ENCODE assay signal across 8 cellular contexts in the genomic region with DNA sequence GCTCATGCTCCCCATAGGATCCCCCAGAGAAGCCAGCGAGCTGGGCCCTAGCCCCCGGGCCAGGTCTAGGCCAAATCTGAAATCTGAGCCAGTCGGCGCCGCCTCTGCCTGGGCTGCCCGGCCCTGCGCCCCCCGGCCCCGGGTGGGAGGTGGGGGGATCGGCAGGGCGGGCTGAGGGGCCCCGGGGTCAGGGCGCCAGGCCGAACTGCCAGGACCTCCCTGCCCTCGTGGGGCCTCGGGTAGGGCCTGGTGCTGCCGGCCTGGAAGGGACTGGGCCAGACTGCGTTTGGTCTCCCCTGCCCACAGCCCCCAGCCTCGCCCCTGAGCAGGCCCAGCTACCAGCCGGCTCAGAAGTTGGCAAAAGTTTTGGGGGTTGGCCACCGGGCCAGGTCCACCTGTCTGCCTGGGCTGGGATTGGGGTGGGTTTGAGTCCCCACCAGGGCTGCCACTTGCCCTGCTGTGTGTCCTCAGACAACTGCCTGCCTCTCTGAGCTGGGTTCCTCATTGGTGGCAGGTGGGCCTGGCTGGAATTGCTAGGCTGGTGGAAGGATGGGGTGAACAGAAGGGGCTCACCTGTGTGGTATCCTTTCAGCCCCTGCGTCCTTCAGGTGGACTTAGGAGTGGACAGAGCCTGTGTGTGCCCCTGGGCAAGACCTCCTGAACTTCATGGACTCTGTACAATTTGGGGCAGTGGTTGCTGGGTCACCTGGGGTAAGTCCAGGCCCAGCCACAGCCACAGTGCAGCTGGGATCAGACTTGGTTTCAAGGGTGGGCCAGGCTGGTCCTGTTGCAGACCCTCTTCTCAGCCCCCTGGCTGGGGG. TPM values are rescaled to one million over a fixed set of nuclear protein-coding genes. Genes with fewer than 3 reads are reported as not detected.
DNase-seq lines count a peak whose midpoint lies in the region; ATAC-seq and TF ChIP-seq lines count a peak whose summit lies in the region.

No MANE protein-coding gene starts in this region.

- 30% methylated on average over 2 of the region's 22 CpGs for WGBS in mammary epithelial cell (ENCODE audit: low coverage, missing lambda C conversion rate)

- no peaks in the 10 kb centered on the region for H3K27me3 ChIP-seq in mammary epithelial cell (ENCODE audit: insufficient read depth, low read length)
- H3K27me3 ChIP-seq in upper lobe of right lung = no peaks in the 10 kb centered on the region

- H3K27me3 Mint-ChIP-seq in activated naive CD4-positive, alpha-beta T cell treated with anti-CD3 and anti-CD28 coated beads, Interleukin-2, amount 50 U/mL, for 24 hours = no peaks in the 10 kb centered on the region
- no peaks in the 10 kb centered on the region for H3K27me3 Mint-ChIP-seq in memory B cell

- peak overlapping the region; percentile 55 for H3K4me3 Mint-ChIP-seq in activated naive CD4-positive, alpha-beta T cell treated with anti-CD3 and anti-CD28 coated beads, Interleukin-2, amount 50 U/mL, for 24 hours
- H3K4me3 Mint-ChIP-seq in memory B cell = peak overlapping the region; percentile 56

- in situ Hi-C loops in mammary epithelial cell (cut with MboI; ENCODE audit: low sequenced_read_pairs in 2 of 2) = no loop called here

- no peak overlapping the region for H3K27ac ChIP-seq in mammary epithelial cell (ENCODE audit: insufficient read depth, low read depth, low read length)
- H3K27ac ChIP-seq in upper lobe of right lung = peak overlapping the region; percentile 81

- H3K9me3 ChIP-seq in mammary epithelial cell (replicated peaks; ENCODE audit: insufficient read depth, low read length) (no peaks in the 10 kb centered on the region), upper lobe of right lung (no peaks in the 10 kb centered on the region)

- dilution Hi-C loops in mammary epithelial cell (cut with HindIII; ENCODE audit: low sequenced_read_pairs) = no loop called here

- H3K9ac ChIP-seq in mammary epithelial cell (ENCODE audit: insufficient read depth, low read length) = peak overlapping the region; percentile 43

- ATAC-seq in memory B cell (ENCODE audit: low read depth) = peak; percentile 8
- no peak for ATAC-seq in upper lobe of right lung
- no peak for ATAC-seq in HG02763 (IDR thresholded peaks at IDR 0.05; ENCODE audit: unreplicated experiment)

- TF ChIP-seq CTCF in mammary epithelial cell (conservative IDR thresholded peaks at IDR 0.05 in 1 of 2, IDR thresholded peaks at IDR 0.05 in 1 of 2; ENCODE audit: extremely low read depth in 1 of 2, insufficient read depth in 1 of 2, low read depth in 1 of 2, low read length in 2 of 2) (no peak), upper lobe of right lung (IDR thresholded peaks at IDR 0.05) (no peak)

- peak overlapping the region; percentile 47 to 61 (median 52) for H3K4me3 ChIP-seq in mammary epithelial cell (replicated peaks in 1 of 3; ENCODE audit: insufficient read depth in 1 of 3, low read depth in 2 of 3, low read length in 3 of 3)
- H3K4me3 ChIP-seq in upper lobe of right lung = peak overlapping the region; percentile 67

- intact Hi-C loops in mammary epithelial cell (cut with micrococcal nuclease) (loop anchor here (1.0 to 5.0 kb wide), 3 partner anchors 10 to 52 kb away; no protein-coding TSS in a partner anchor), upper lobe of right lung (cut with DNase I) (no loop called here)

- no peaks in the 10 kb centered on the region for H4K20me1 ChIP-seq in mammary epithelial cell (ENCODE audit: insufficient read depth, low read length)

- no TSS peak for BruUV-seq in mammary epithelial cell (replicated peaks; lab: Mats Ljungman, UMichigan)

- no peak overlapping the region for H2AFZ ChIP-seq in mammary epithelial cell (ENCODE audit: low read depth, low read length)

- H3K27ac Mint-ChIP-seq in activated naive CD4-positive, alpha-beta T cell treated with anti-CD3 and anti-CD28 coated beads, Interleukin-2, amount 50 U/mL, for 24 hours = no peak overlapping the region
- no peak overlapping the region for H3K27ac Mint-ChIP-seq in memory B cell

- peaks cover 65% of the 10 kb centered on the region for H3K79me2 ChIP-seq in mammary epithelial cell (ENCODE audit: insufficient read depth, low read length)

- no peaks in the 10 kb centered on the region for H3K9me3 Mint-ChIP-seq in activated naive CD4-positive, alpha-beta T cell treated with anti-CD3 and anti-CD28 coated beads, Interleukin-2, amount 50 U/mL, for 24 hours
- H3K9me3 Mint-ChIP-seq in memory B cell = no peaks in the 10 kb centered on the region

- H3K4me2 ChIP-seq in mammary epithelial cell (ENCODE audit: insufficient read depth, low read depth, low read length) = peak overlapping the region; percentile 93

- peaks cover 20% of the 10 kb centered on the region for H3K4me1 Mint-ChIP-seq in activated naive CD4-positive, alpha-beta T cell treated with anti-CD3 and anti-CD28 coated beads, Interleukin-2, amount 50 U/mL, for 24 hours
- peaks cover 11% of the 10 kb centered on the region for H3K4me1 Mint-ChIP-seq in memory B cell

- H3K4me1 ChIP-seq in mammary epithelial cell (ENCODE audit: insufficient read depth, low read length) (peaks cover 42% of the 10 kb centered on the region), upper lobe of right lung (peaks cover 31% of the 10 kb centered on the region)

- H3K36me3 ChIP-seq in mammary epithelial cell (ENCODE audit: insufficient read depth, low read length) (peaks cover 6% of the 10 kb centered on the region), upper lobe of right lung (no peaks in the 10 kb centered on the region)

- no peak for DNase-seq in activated naive CD4-positive, alpha-beta T cell treated with Interleukin-2 at 50 U/mL for 16 hours
- no peak for DNase-seq in mammary epithelial cell
- no peak for DNase-seq in memory B cell (ENCODE audit: low spot score in 2 of 2)
- no peak for DNase-seq in upper lobe of right lung
- no peak for DNase-seq in Kasumi-1 (lab: John Stamatoyannopoulos, UW)
- DNase-seq in NAMALWA (ENCODE audit: low spot score) = no peak

- H3K36me3 Mint-ChIP-seq in activated naive CD4-positive, alpha-beta T cell treated with anti-CD3 and anti-CD28 coated beads, Interleukin-2, amount 50 U/mL, for 24 hours = no peaks in the 10 kb centered on the region
- H3K36me3 Mint-ChIP-seq in memory B cell = peaks cover 4% of the 10 kb centered on the region

- CTCF ChIA-PET in mammary epithelial cell (lab: Charles Lee; ENCODE audit: low non-redundant PET) = no interaction called here

RNA-seq across cellular contexts. Expression of a gene that starts 0.8 kb away (rescaled TPM):
- total RNA-seq in mammary epithelial cell = 10 to 100 TPM; 52.7 to 60.2 TPM
- 39.3 TPM for polyA plus RNA-seq in mammary epithelial cell
- polyA minus RNA-seq in mammary epithelial cell = 54.6 TPM
- total RNA-seq in upper lobe of right lung = 64.0 TPM

RNA-seq across cellular contexts. Expression of a gene that starts 57.3 kb away (rescaled TPM):
- total RNA-seq in mammary epithelial cell (10 to 100 TPM; 19.0 to 58.5 TPM), upper lobe of right lung (30.8 TPM)
- polyA plus RNA-seq in mammary epithelial cell = 117 TPM
- 58.0 TPM for polyA minus RNA-seq in mammary epithelial cell
